In genomic region chr17:4366312-4367063, GRCh38 we compare ENCODE assay signal across 8 cellular contexts. TPM values are rescaled to one million over a fixed set of nuclear protein-coding genes. Genes with fewer than 3 reads are reported as not detected.
DNase-seq lines count a peak whose midpoint lies in the region; ATAC-seq and TF ChIP-seq lines count a peak whose summit lies in the region.

TSS of gene UBE2G1 (minus strand) at chr17:4366675. CDS start at chr17:4366316, 359 bp downstream.

- H3K27me3 ChIP-seq in right atrium auricular region (no peaks in the 10 kb centered on the region), vagina (no peaks in the 10 kb centered on the region)

- H3K4me3 ChIP-seq in right atrium auricular region (peak within 1 kb of the TSS; percentile 88 to 100), vagina (peak within 1 kb of the TSS; percentile 82 to 97)

- peak; percentile 78 for ATAC-seq in HG02885 (IDR thresholded peaks at IDR 0.05; ENCODE audit: poor library complexity, unreplicated experiment)

- H3K36me3 ChIP-seq in right atrium auricular region, result no peaks in the 10 kb centered on the region
- no peaks in the 10 kb centered on the region for H3K36me3 ChIP-seq in vagina

- intact Hi-C loops in vagina (cut with DNase I), result no loop called here

- peak within 1 kb of the TSS; percentile 82 for H3K27ac ChIP-seq in angular gyrus (ENCODE audit: low read depth, low read length)
- peak within 1 kb of the TSS; percentile 95 to 99 for H3K27ac ChIP-seq in right atrium auricular region
- peak within 1 kb of the TSS; percentile 98 for H3K27ac ChIP-seq in vagina

- peak; percentile 97 for TF ChIP-seq POLR2A in GM15510 (IDR thresholded peaks at IDR 0.05; ENCODE audit: borderline replicate concordance, extremely low read depth, insufficient read length)
- TF ChIP-seq POLR2A in vagina (IDR thresholded peaks at IDR 0.05), result peak in 1 of 2 donors; percentile 95

- TF ChIP-seq CTCF in right atrium auricular region (IDR thresholded peaks at IDR 0.05) (peak in 1 of 2 donors; percentile 51), vagina (IDR thresholded peaks at IDR 0.05) (no peak)

- H3K4me1 ChIP-seq in right atrium auricular region (peaks cover 0 to 8% of the 10 kb centered on the region in 2 donors), vagina (peaks cover 34% of the 10 kb centered on the region)

- DNase-seq in NCI-H187 (lab: John Stamatoyannopoulos, UW) (peak; percentile 86 to 93), T-helper 2 cell (peak; percentile 98 to 99 (median 99)), right atrium auricular region (ENCODE audit: low spot score) (peak; percentile 97), pulmonary artery endothelial cell (ENCODE audit: low read depth, low spot score) (peak; percentile 82), vagina (ENCODE audit: extremely low spot score in 2 of 2) (peak in 1 of 2 donors; percentile 92)

- H3K9me3 ChIP-seq in right atrium auricular region, result no peaks in the 10 kb centered on the region
- no peaks in the 10 kb centered on the region for H3K9me3 ChIP-seq in vagina

RNA-seq across cellular contexts. Expression of gene UBE2G1, which starts in this region (rescaled TPM):
- total RNA-seq in right atrium auricular region (10 to 100 TPM; 39.5 to 58.5 TPM), pulmonary artery endothelial cell (38.1 and 38.6 TPM in 2 replicates), vagina (45.4 TPM)
